2 cellular contexts compared by ENCODE assay signal in genomic region chr14:24441904-24442239, GRCh38.
TF ChIP-seq lines count a peak whose summit lies in the region.

No MANE protein-coding gene starts in this region.

TF ChIP-seq in endothelial cell of umbilical vein, 7 proteins besides CTCF, POLR2A, EP300 and RAD21:
- TF ChIP-seq, protein P1, sequence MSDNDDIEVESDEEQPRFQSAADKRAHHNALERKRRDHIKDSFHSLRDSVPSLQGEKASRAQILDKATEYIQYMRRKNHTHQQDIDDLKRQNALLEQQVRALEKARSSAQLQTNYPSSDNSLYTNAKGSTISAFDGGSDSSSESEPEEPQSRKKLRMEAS (IDR thresholded peaks at IDR 0.05; ENCODE audit: insufficient read depth, insufficient read length): no peak
- no peak for TF ChIP-seq POLR2AphosphoS5 (IDR thresholded peaks at IDR 0.05; ENCODE audit: insufficient read depth, low read depth, low read length)
- no peak for TF ChIP-seq JUN (IDR thresholded peaks at IDR 0.05; ENCODE audit: borderline replicate concordance, insufficient read depth, insufficient read length, low read depth)
- no peak for TF ChIP-seq GATA2 (IDR thresholded peaks at IDR 0.05; ENCODE audit: insufficient read depth, insufficient read length, low read depth, low read length)

TF ChIP-seq in GM12891, 5 proteins besides CTCF, POLR2A, EP300 and RAD21:
- TF ChIP-seq TAF1 (IDR thresholded peaks at IDR 0.05; ENCODE audit: low read depth, low read length) (no peak), POU2F2 (IDR thresholded peaks at IDR 0.05; ENCODE audit: low read depth, low read length) (no peak), POLR2AphosphoS5 (IDR thresholded peaks at IDR 0.05; ENCODE audit: low read depth, low read length) (no peak), SPI1 (IDR thresholded peaks at IDR 0.05; ENCODE audit: low read depth, low read length) (no peak), PAX5 (IDR thresholded peaks at IDR 0.05; ENCODE audit: insufficient read depth, low read length, severe bottlenecking) (no peak)
